27 cellular contexts compared by ENCODE assay signal in genomic region chr21:35147439-35147838, GRCh38.
A peak's percentile ranks its signal among the peaks of the same experiment; 100 is the strongest.
DNase-seq lines count a peak whose midpoint lies in the region; ATAC-seq, FAIRE-seq and TF ChIP-seq lines count a peak whose summit lies in the region.
"Had no signal": no experiment of that assay in that cellular context is flagged by ENCODE, and none has a peak within 500 bp of the region (broad histone marks: within the 10 kb centered on the region; RNA-seq: fewer than 3 reads in every experiment).

No MANE protein-coding gene starts in this region.

- H4K20me1 ChIP-seq in astrocyte (ENCODE audit: insufficient read depth, low read length), result no peaks in the 10 kb centered on the region

- H2AFZ ChIP-seq in astrocyte (ENCODE audit: low read depth, low read length), result no peak overlapping the region
- H2AFZ ChIP-seq: GM23248 had no signal

- WGBS in pancreas, 2 donors, result 27 to 33% methylated on average over 4 of the region's 4 CpGs

- TF ChIP-seq CTCF in astrocyte (IDR thresholded peaks at IDR 0.05; ENCODE audit: insufficient read depth, low read depth, low read length) (no peak), pancreas (IDR thresholded peaks at IDR 0.05) (no peak)

- H3K27me3 Mint-ChIP-seq in astrocyte (ENCODE audit: low read depth, unreplicated experiment), result no peaks in the 10 kb centered on the region

- H3K9me3 ChIP-seq in astrocyte (ENCODE audit: insufficient read depth, low read depth, low read length) (no peaks in the 10 kb centered on the region), pancreas (no peaks in the 10 kb centered on the region)
- H3K9me3 ChIP-seq: SK-N-SH had no signal

- intact Hi-C loops in pancreas (cut with DNase I), result no loop called here

- peaks cover 3% of the 10 kb centered on the region for H3K36me3 Mint-ChIP-seq in astrocyte (ENCODE audit: low read depth, unreplicated experiment)

- no peak for FAIRE-seq in astrocyte (lab: Jason Lieb, UNC)
- FAIRE-seq in pancreas (lab: Jason Lieb, UNC), result no peak

- H3K27me3 ChIP-seq in astrocyte (ENCODE audit: insufficient read depth, low read length) (no peaks in the 10 kb centered on the region), pancreas (peaks cover 0 to 11% (median 0%) of the 10 kb centered on the region in 4 donors)

- H3K36me3 ChIP-seq in astrocyte (ENCODE audit: insufficient read depth, low read length) (no peaks in the 10 kb centered on the region), pancreas (no peaks in the 10 kb centered on the region)

- H3K4me1 ChIP-seq in astrocyte (ENCODE audit: insufficient read depth, low read length) (peaks cover 26% of the 10 kb centered on the region), pancreas (no peaks in the 10 kb centered on the region)

- H3K79me2 ChIP-seq in astrocyte (ENCODE audit: insufficient read depth, low read length), result no peaks in the 10 kb centered on the region

- H3K27ac Mint-ChIP-seq in astrocyte (ENCODE audit: unreplicated experiment), result peak overlapping the region; percentile 28
- H3K27ac Mint-ChIP-seq: B cell; CD8-positive, alpha-beta memory T cell had no signal

- H3K9ac ChIP-seq in astrocyte (ENCODE audit: low read length), result no peak overlapping the region
- H3K9ac ChIP-seq: GM23248, SK-N-SH had no signal

- peak; percentile 54 for DNase-seq in M059J (ENCODE audit: low read depth)
- peak; percentile 41 for DNase-seq in astrocyte (ENCODE audit: low read depth)
- DNase-seq in epithelial cell of prostate (ENCODE audit: low read depth, low spot score), result no peak
- DNase-seq in pancreas, result no peak
- no peak for DNase-seq in NK-92 (lab: John Stamatoyannopoulos, UW; ENCODE audit: unreplicated experiment)
- no peak for DNase-seq in nucleus accumbens (lab: John Stamatoyannopoulos, UW)
- DNase-seq: CD8-positive, alpha-beta memory T cell; DMS153; DND-41; GM23248; H7; IMR-90; KG1; NCI-H1048; NCI-H1417; NCI-H1694 treated with DMSO at 0.1 percent for 48 hours; NCI-H524; NCI-H774; NK-92 treated with Interleukin-12 subunit alpha and Interleukin-12 subunit beta, amount 100 ng/mL, for 24 hours; SIG-M5; SK-N-SH; SW 1271 had no signal

- H3K27ac ChIP-seq in astrocyte (ENCODE audit: low read depth, low read length), result no peak overlapping the region
- H3K27ac ChIP-seq in epithelial cell of prostate, result peak overlapping the region; percentile 51
- H3K27ac ChIP-seq in pancreas, result peak overlapping the region in 1 of 4 donors; percentile 13
- H3K27ac ChIP-seq: C4-2B, GM23248 had no signal

- no peak overlapping the region for H3K4me3 Mint-ChIP-seq in astrocyte (ENCODE audit: unreplicated experiment)
- H3K4me3 Mint-ChIP-seq: B cell; CD8-positive, alpha-beta memory T cell had no signal

- peak overlapping the region; percentile 8 for H3K4me2 ChIP-seq in astrocyte (ENCODE audit: low read length)
- H3K4me2 ChIP-seq: SK-N-SH had no signal

- peaks cover 3% of the 10 kb centered on the region for H3K9me3 Mint-ChIP-seq in astrocyte (ENCODE audit: unreplicated experiment)

- ATAC-seq in pancreas (peak in 3 of 4 donors; percentile 11 to 75 (median 66)), HG03039 (IDR thresholded peaks at IDR 0.05; ENCODE audit: unreplicated experiment) (no peak), HG03520 (IDR thresholded peaks at IDR 0.05; ENCODE audit: unreplicated experiment) (no peak)
- ATAC-seq: Panc1 had no signal

- H3K4me3 ChIP-seq in astrocyte (ENCODE audit: insufficient read depth, low read depth, low read length) (no peak overlapping the region), pancreas (no peak overlapping the region)
- H3K4me3 ChIP-seq: GM23248 had no signal

- peaks cover 26% of the 10 kb centered on the region for H3K4me1 Mint-ChIP-seq in astrocyte (ENCODE audit: low read depth, unreplicated experiment)
- H3K4me1 Mint-ChIP-seq: B cell had no signal

Comparison
In these comparisons a context has a peak if more than half of its experiments do, and no peak if none do; other contexts are left out.
1. DNase-seq: peak in M059J (single experiment) and astrocyte (single experiment); none in epithelial cell of prostate (single experiment), pancreas (0 of 6), NK-92 (single experiment) and nucleus accumbens (0 of 56).
2. ATAC-seq: peak in pancreas (3 of 4); none in HG03039 (single experiment) and HG03520 (single experiment).